ENCODE assay signal across 8 cellular contexts in genomic region chr22:21736084-21736642, GRCh38. TPM values are rescaled to one million over a fixed set of nuclear protein-coding genes. Genes with fewer than 3 reads are reported as not detected.
DNase-seq lines count a peak whose midpoint lies in the region; ATAC-seq, FAIRE-seq and TF ChIP-seq lines count a peak whose summit lies in the region.

No MANE protein-coding gene starts in this region.

- 0 out of 2 replicates have a peak overlapping the region, but pooled peaks have one; percentile 25 for H3K4ac ChIP-seq in IMR-90 (ENCODE audit: low read depth, low read length)

- no peak overlapping the region for H3K18ac ChIP-seq in IMR-90 (ENCODE audit: low read depth, low read length)

- 0 out of 2 replicates have a peak overlapping the region, but pooled peaks have one; percentile 5 for H3K14ac ChIP-seq in IMR-90 (replicated peaks; ENCODE audit: low read depth, low read length)

- H3K4me1 Mint-ChIP-seq in CD4-positive, alpha-beta memory T cell = peaks cover 15 to 19% (median 17%) of the 10 kb centered on the region in 4 donors

- dilution Hi-C loops in IMR-90 (cut with HindIII; ENCODE audit: low sequenced_read_pairs, unreplicated experiment) (no loop called here), endothelial cell of umbilical vein (cut with MboI; ENCODE audit: extremely low pct_ligation_motif_present, low sequenced_read_pairs) (no loop called here)

- 2% methylated on average over 19 of the region's 65 CpGs; no CpG with 5 or more reads in 1 of the 2 experiments for WGBS in IMR-90 (ENCODE audit: extremely low coverage in 2 of 2, insufficient read length in 1 of 2), 2 experiments

- no peak overlapping the region for H3K56ac ChIP-seq in IMR-90 (ENCODE audit: extremely low read depth, insufficient read depth, low read length)

- no peak for FAIRE-seq in endothelial cell of umbilical vein (lab: Jason Lieb, UNC)

- intact Hi-C loops in CD4-positive, alpha-beta memory T cell (cut with micrococcal nuclease) = no loop called here
- intact Hi-C loops in IMR-90 (cut with micrococcal nuclease) = no loop called here
- intact Hi-C loops in endothelial cell of umbilical vein (cut with micrococcal nuclease) = loop anchor here (2.0 to 5.0 kb wide), 2 partner anchors 131 to 207 kb away; partner anchors contain the start of gene MAPK1
- intact Hi-C loops in PC-3 (cut with micrococcal nuclease) = no loop called here

- H2AFZ ChIP-seq in IMR-90 (replicated peaks; ENCODE audit: low read length, poor library complexity) = peak overlapping the region; percentile 99
- H2AFZ ChIP-seq in endothelial cell of umbilical vein (ENCODE audit: low read depth, low read length) = peak overlapping the region; percentile 89
- no peak overlapping the region for H2AFZ ChIP-seq in PC-3 (ENCODE audit: low read length)

- CTCF ChIA-PET in CD4-positive, alpha-beta memory T cell (lab: Charles Lee; ENCODE audit: partially characterized antibody) = interaction anchor here (0.8 to 1.0 kb wide), 2 partner anchors 36 to 107 kb away, joined by 3 read pairs; no protein-coding TSS in a partner anchor
- CTCF ChIA-PET in IMR-90 (lab: Yijun Ruan, JAX) = interaction anchor here (0.7 kb wide), 1 partner anchor 39 kb away, joined by 3 read pairs; no protein-coding TSS in a partner anchor
- CTCF ChIA-PET in endothelial cell of umbilical vein (lab: Charles Lee) = interaction anchor here (0.7 kb wide), 1 partner anchor 29 kb away, joined by 3 read pairs; no protein-coding TSS in a partner anchor
- CTCF ChIA-PET in PC-3 (lab: Charles Lee) = no interaction called here

- H2BK120ac ChIP-seq in IMR-90 (ENCODE audit: low read depth, low read length) = no peak overlapping the region

- H2BK15ac ChIP-seq in IMR-90 (ENCODE audit: low read depth, low read length) = no peak overlapping the region

- peak overlapping the region in 2 of 7 donors; percentile 70 to 91 for H3K27ac Mint-ChIP-seq in CD4-positive, alpha-beta memory T cell

- H3K36me3 Mint-ChIP-seq in CD4-positive, alpha-beta memory T cell = peaks cover 0 to 3% of the 10 kb centered on the region in 2 donors

- H3K9me2 ChIP-seq in PC-3 (replicated peaks; ENCODE audit: low read length) = no peaks in the 10 kb centered on the region

- H3K9ac ChIP-seq in IMR-90 (ENCODE audit: low read depth, low read length) (no peak overlapping the region; the same call in 1 of the 2 replicates), endothelial cell of umbilical vein (replicated peaks; ENCODE audit: extremely low read depth, insufficient read depth, low read length) (no peak overlapping the region), PC-3 (ENCODE audit: low read length) (no peak overlapping the region)

- POLR2A ChIA-PET in CD4-positive, alpha-beta memory T cell (lab: Charles Lee; ENCODE audit: partially characterized antibody) = interaction anchor here (0.6 to 2.3 kb wide), 17 partner anchors 8 to 217 kb away, joined by 3 to 33 read pairs (median 4); partner anchors contain the start of genes MAPK1, PPIL2, PPM1F and SDF2L1
- POLR2A ChIA-PET in IMR-90 (lab: Charles Lee; ENCODE audit: unreplicated experiment) = no interaction called here
- POLR2A ChIA-PET in endothelial cell of umbilical vein (lab: Charles Lee) = interaction anchor here (0.7 to 1.4 kb wide), 7 partner anchors 12 to 139 kb away, joined by 3 to 5 read pairs (median 3); no protein-coding TSS in a partner anchor
- POLR2A ChIA-PET in PC-3 (lab: Charles Lee; ENCODE audit: unreplicated experiment) = interaction anchor here (0.6 to 0.7 kb wide), 2 partner anchors 71 to 122 kb away, joined by 3 to 7 read pairs; no protein-coding TSS in a partner anchor

- no peak for TF ChIP-seq RAD21 in IMR-90 (IDR thresholded peaks at IDR 0.05; ENCODE audit: low read length)

- H3K79me2 ChIP-seq in endothelial cell of umbilical vein (ENCODE audit: control insufficient read depth, insufficient read depth, low read length) = no peaks in the 10 kb centered on the region
- no peaks in the 10 kb centered on the region for H3K79me2 ChIP-seq in PC-3 (ENCODE audit: low read length)

- no peaks in the 10 kb centered on the region for H3F3A ChIP-seq in PC-3 (ENCODE audit: low read length, unreplicated experiment)

- no peak overlapping the region for H2BK20ac ChIP-seq in IMR-90 (ENCODE audit: low read depth, low read length)

- H4K5ac ChIP-seq in IMR-90 (ENCODE audit: low read depth, low read length) = no peak overlapping the region

- no peaks in the 10 kb centered on the region for H3K79me1 ChIP-seq in IMR-90 (ENCODE audit: low read depth in 1 of 2, low read length in 2 of 2)

- no peak overlapping the region for H3K23ac ChIP-seq in IMR-90 (ENCODE audit: low read depth, low read length)

- TF ChIP-seq POLR2A in IMR-90 (IDR thresholded peaks at IDR 0.05; ENCODE audit: low read depth, low read length) = no peak
- no peak for TF ChIP-seq POLR2A in endothelial cell of umbilical vein (IDR thresholded peaks at IDR 0.05; ENCODE audit: low read depth, low read length)

- no peaks in the 10 kb centered on the region for H3K27me3 ChIP-seq in CD4-positive, alpha-beta memory T cell (ENCODE audit: insufficient read depth, low read length)
- H3K27me3 ChIP-seq in IMR-90 (ENCODE audit: control insufficient read depth, insufficient read depth, low read length) = 0 out of 2 replicates have a peak, but pooled peaks cover 2% of the 10 kb centered on the region
- peaks cover under 1 to 7% of the 10 kb centered on the region in 2 experiments for H3K27me3 ChIP-seq in endothelial cell of umbilical vein (ENCODE audit: control insufficient read depth in 2 of 2, insufficient read depth in 2 of 2, low read length in 2 of 2)
- H3K27me3 ChIP-seq in neutrophil = no peaks in the 10 kb centered on the region
- no peaks in the 10 kb centered on the region for H3K27me3 ChIP-seq in PC-3 (ENCODE audit: low read length)

- no peaks in the 10 kb centered on the region for H3K9me3 Mint-ChIP-seq in CD4-positive, alpha-beta memory T cell

- H3K9me3 ChIP-seq in CD4-positive, alpha-beta memory T cell (ENCODE audit: control insufficient read depth in 1 of 2, low read length in 2 of 2) = no peaks in the 10 kb centered on the region
- H3K9me3 ChIP-seq in IMR-90 (ENCODE audit: control insufficient read depth, insufficient read depth, low read length) = no peaks in the 10 kb centered on the region
- H3K9me3 ChIP-seq in endothelial cell of umbilical vein (replicated peaks; ENCODE audit: control insufficient read depth, insufficient read depth, low read length) = no peaks in the 10 kb centered on the region
- H3K9me3 ChIP-seq in neutrophil = no peaks in the 10 kb centered on the region
- no peaks in the 10 kb centered on the region for H3K9me3 ChIP-seq in PC-3 (ENCODE audit: low read length)

- H3K27ac ChIP-seq in CD4-positive, alpha-beta memory T cell (ENCODE audit: low read depth, low read length) = no peak overlapping the region
- H3K27ac ChIP-seq in IMR-90 (ENCODE audit: insufficient read depth, low read length) (no peak overlapping the region), endothelial cell of umbilical vein (ENCODE audit: insufficient read depth, low read depth, low read length) (no peak overlapping the region), neutrophil (peak overlapping the region; percentile 87), PC-3 (ENCODE audit: low read length) (no peak overlapping the region)

- no TSS peak for BruUV-seq in IMR-90 (replicated peaks; lab: Mats Ljungman, UMichigan)
- BruUV-seq in endothelial cell of umbilical vein (replicated peaks; lab: Mats Ljungman, UMichigan) = no TSS peak
- BruUV-seq in PC-3 (replicated peaks; lab: Mats Ljungman, UMichigan) = no TSS peak

- H3K27me3 Mint-ChIP-seq in CD4-positive, alpha-beta memory T cell = no peaks in the 10 kb centered on the region

- H3K4me1 ChIP-seq in CD4-positive, alpha-beta memory T cell (ENCODE audit: insufficient read depth, low read length) = peaks cover 13% of the 10 kb centered on the region
- peaks cover 2% of the 10 kb centered on the region; the same call in 1 of the 2 replicates for H3K4me1 ChIP-seq in IMR-90 (ENCODE audit: control insufficient read depth, insufficient read depth, low read length)
- peaks cover 7% of the 10 kb centered on the region for H3K4me1 ChIP-seq in endothelial cell of umbilical vein (ENCODE audit: control insufficient read depth, extremely low read depth, insufficient read depth, low read length)
- H3K4me1 ChIP-seq in neutrophil (ENCODE audit: control insufficient read depth in 1 of 2, insufficient read depth in 1 of 2, low read depth in 1 of 2, low read length in 1 of 2) = peaks cover 15 to 26% of the 10 kb centered on the region in 2 experiments
- no peaks in the 10 kb centered on the region for H3K4me1 ChIP-seq in PC-3 (ENCODE audit: insufficient read depth, low read length)

- in situ Hi-C loops in IMR-90 (cut with MboI; ENCODE audit: low sequenced_read_pairs) = no loop called here

- TF ChIP-seq CTCF in IMR-90 (conservative IDR thresholded peaks at IDR 0.05; ENCODE audit: low read depth, low read length) (no peak), endothelial cell of umbilical vein (IDR thresholded peaks at IDR 0.05; ENCODE audit: extremely low read depth in 1 of 2, insufficient read depth in 1 of 2, low read depth in 1 of 2, low read length in 2 of 2) (no peak), neutrophil (IDR thresholded peaks at IDR 0.05) (peak; percentile 19), PC-3 (conservative IDR thresholded peaks at IDR 0.05; ENCODE audit: low read depth, low read length) (no peak)

- peak overlapping the region in 1 of 2 experiments; percentile 70; a peak in 2 of 4 replicates for H4K8ac ChIP-seq in IMR-90 (ENCODE audit: low read depth in 2 of 2, low read length in 2 of 2)

- DNase-seq in CD4-positive, alpha-beta memory T cell = no peak
- DNase-seq in IMR-90 (no peak), endothelial cell of umbilical vein (ENCODE audit: low read depth, low spot score) (no peak), PC-3 (no peak), OCI-M2 (lab: John Stamatoyannopoulos, UW; ENCODE audit: unreplicated experiment) (no peak), NCI-H1694 treated with DMSO at 0.1 percent for 48 hours (lab: John Stamatoyannopoulos, UW) (no peak)

- peak overlapping the region; percentile 85 for H2AK9ac ChIP-seq in IMR-90 (replicated peaks; ENCODE audit: low read depth, low read length, poor library complexity)

- H3K4me3 ChIP-seq in CD4-positive, alpha-beta memory T cell (ENCODE audit: low read length in 2 of 2) = peak overlapping the region in 1 of 2 donors; percentile 47
- H3K4me3 ChIP-seq in IMR-90 (ENCODE audit: insufficient read depth, low read depth, low read length) (peak overlapping the region; percentile 59), endothelial cell of umbilical vein (replicated peaks in 1 of 3; ENCODE audit: insufficient read depth in 1 of 3, low read depth in 1 of 3, low read length in 3 of 3) (peak overlapping the region in 2 of 3 experiments; percentile 19 to 48), neutrophil (ENCODE audit: low read depth in 1 of 2, low read length in 1 of 2) (peak overlapping the region; percentile 72 to 76), PC-3 (ENCODE audit: low read length) (no peak overlapping the region)

- no peak overlapping the region for H2AK5ac ChIP-seq in IMR-90 (ENCODE audit: low read depth, low read length)

- peak overlapping the region; percentile 31 for H2BK5ac ChIP-seq in IMR-90 (ENCODE audit: low read depth, low read length, poor library complexity, severe bottlenecking)

- H4K20me1 ChIP-seq in IMR-90 (ENCODE audit: insufficient read depth, low read length) (no peaks in the 10 kb centered on the region; the same call in 1 of the 2 replicates), endothelial cell of umbilical vein (replicated peaks; ENCODE audit: control insufficient read depth, extremely low read depth, insufficient read depth, low read length) (no peaks in the 10 kb centered on the region), PC-3 (ENCODE audit: low read length) (no peaks in the 10 kb centered on the region)

- ATAC-seq in IMR-90 (ENCODE audit: low read depth) (peak; percentile 36), PC-3 (no peak), GM21619 (IDR thresholded peaks at IDR 0.05; ENCODE audit: unreplicated experiment) (no peak)

- no peak overlapping the region for H4K91ac ChIP-seq in IMR-90 (ENCODE audit: insufficient read depth, low read depth, low read length)

- H3K4me3 Mint-ChIP-seq in CD4-positive, alpha-beta memory T cell = peak overlapping the region; percentile 65 to 75 (median 70)

- H3K36me3 ChIP-seq in CD4-positive, alpha-beta memory T cell (ENCODE audit: insufficient read depth, low read length) = no peaks in the 10 kb centered on the region
- H3K36me3 ChIP-seq in IMR-90 (ENCODE audit: control insufficient read depth, insufficient read depth, low read length) (no peaks in the 10 kb centered on the region), endothelial cell of umbilical vein (ENCODE audit: control insufficient read depth in 2 of 2, extremely low read depth in 1 of 2, insufficient read depth in 2 of 2, low read length in 2 of 2) (no peaks in the 10 kb centered on the region), neutrophil (no peaks in the 10 kb centered on the region), PC-3 (ENCODE audit: low read depth, low read length) (no peaks in the 10 kb centered on the region)

- H3K9me1 ChIP-seq in IMR-90 (ENCODE audit: insufficient read depth, low read length) (peaks cover 3% of the 10 kb centered on the region; the same call in 1 of the 2 replicates), endothelial cell of umbilical vein (replicated peaks; ENCODE audit: control insufficient read depth, extremely low read depth, insufficient read depth, low read length) (no peaks in the 10 kb centered on the region)

- peak overlapping the region; percentile 74 for H3K4me2 ChIP-seq in IMR-90 (ENCODE audit: low read depth, low read length)
- peak overlapping the region; percentile 54 for H3K4me2 ChIP-seq in endothelial cell of umbilical vein (ENCODE audit: insufficient read depth, low read length)
- H3K4me2 ChIP-seq in PC-3 (ENCODE audit: low read length) = no peak overlapping the region

RNA-seq across cellular contexts. Expression of gene YPEL1, which starts 0.6 kb away (rescaled TPM):
- total RNA-seq in CD4-positive, alpha-beta memory T cell = 1 to 10 TPM; 8.0 to 9.8 TPM
- polyA plus RNA-seq in CD4-positive, alpha-beta memory T cell = 1 to 10 TPM; 4.9 to 5.3 TPM
- 0.72 and 1.1 TPM in 2 replicates for total RNA-seq in IMR-90 (2012; rRNA removed)
- 1.2 and 1.3 TPM in 2 replicates for polyA plus RNA-seq in IMR-90 (2012; rRNA removed)
- polyA plus RNA-seq in IMR-90 (2012; cell fraction: cytosol; rRNA removed) = 1.5 and 2.4 TPM in 2 replicates
- polyA plus RNA-seq in IMR-90 (2012; cell fraction: nucleus; rRNA removed; ENCODE audit: low replicate concordance) = 1.5 and 3.2 TPM in 2 replicates
- 6.2 and 6.5 TPM in 2 replicates for total RNA-seq in endothelial cell of umbilical vein
- polyA plus RNA-seq in endothelial cell of umbilical vein = 3.1 and 3.7 TPM in 2 replicates
- 3.5 and 3.9 TPM in 2 replicates for polyA plus RNA-seq in endothelial cell of umbilical vein (2011; cell fraction: cytosol; rRNA removed)
- 8.5 TPM in 2 replicates for polyA plus RNA-seq in endothelial cell of umbilical vein (2011; cell fraction: nucleus; rRNA removed)
- polyA plus RNA-seq in endothelial cell of umbilical vein (2012) = 2.9 and 3.3 TPM in 2 replicates
- 3.8 and 11.9 TPM in 2 replicates for polyA minus RNA-seq in endothelial cell of umbilical vein
- not detected for polyA minus RNA-seq in endothelial cell of umbilical vein (2011; cell fraction: cytosol; rRNA and poly(A)+ RNA removed)
- polyA minus RNA-seq in endothelial cell of umbilical vein (2011; cell fraction: nucleus; rRNA and poly(A)+ RNA removed) = 2.9 and 3.0 TPM in 2 replicates
- total RNA-seq in PC-3 (2014; rRNA removed) = 0.23 and 3.2 TPM in 2 replicates
